14 cellular contexts compared by ENCODE assay signal in the genomic region with DNA sequence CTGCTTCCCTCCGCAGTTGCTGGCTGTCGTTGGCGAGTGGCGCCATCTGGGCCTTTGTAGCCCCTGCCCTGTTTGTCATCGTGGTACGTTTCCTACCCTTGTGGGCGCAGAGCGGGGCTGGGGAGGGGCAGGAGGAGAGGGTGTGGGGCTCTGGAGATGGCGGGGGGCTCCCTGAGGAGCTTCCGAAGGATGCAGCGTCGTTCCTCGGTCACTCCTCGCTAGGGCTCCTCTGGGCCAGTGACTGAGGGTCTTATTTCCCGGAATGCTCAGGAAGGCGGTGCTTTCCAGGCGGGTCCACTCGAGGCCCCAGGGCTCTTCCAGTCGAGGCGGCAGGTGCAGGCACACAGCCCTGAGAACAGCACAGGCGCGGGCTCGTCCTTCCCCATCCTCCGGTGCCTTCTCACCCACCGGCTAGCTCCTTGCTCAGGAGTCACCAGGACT.
"Had no signal": no experiment of that assay in that cellular context is flagged by ENCODE, and none has a peak within 500 bp of the region (broad histone marks: within the 10 kb centered on the region; RNA-seq: fewer than 3 reads in every experiment).

No MANE protein-coding gene starts in this region.

- H3K9me3 ChIP-seq: gastrocnemius medialis, heart left ventricle, left lung, psoas muscle, thoracic aorta had no signal

- DNase-seq: activated CD4-positive, CD25-positive, alpha-beta regulatory T cell treated with anti-CD3 and anti-CD28 coated beads, Interleukin-2, amount 50 U/mL, for 72 hours; activated naive CD4-positive, alpha-beta T cell treated with Interleukin-2 at 50 U/mL for 16 hours; activated naive CD8-positive, alpha-beta T cell treated with anti-CD3 and anti-CD28 coated beads, Interleukin-2, amount 10 ng/mL, durations not matched to agents 7 days and 5 days; amygdala; gastrocnemius medialis; psoas muscle; stimulated activated CD4-positive, alpha-beta T cell treated with anti-CD3 and anti-CD28 coated beads, Interleukin-4, amount 100 ng/mL, for 4 hours had no signal

- H3K36me3 ChIP-seq: gastrocnemius medialis, thoracic aorta had no signal

- ATAC-seq: gastrocnemius medialis; heart left ventricle; left lung; psoas muscle; right cardiac atrium; stimulated activated memory B cell treated with anti-CD40 and anti-IgM and Interleukin-4, amounts not matched to agents 10 μg/mL and 1 μg/mL and 100 μg/mL, for 72 hours had no signal

- H3K4me3 Mint-ChIP-seq: activated naive CD8-positive, alpha-beta T cell treated with anti-CD3 and anti-CD28 coated beads, Interleukin-2, amount 10 ng/mL, durations not matched to agents 7 days and 5 days; stimulated activated memory B cell treated with anti-CD40 and anti-IgM and Interleukin-4, amounts not matched to agents 10 μg/mL and 1 μg/mL and 100 μg/mL, for 72 hours had no signal

- H3K36me3 Mint-ChIP-seq: activated naive CD8-positive, alpha-beta T cell treated with anti-CD3 and anti-CD28 coated beads, Interleukin-2, amount 10 ng/mL, durations not matched to agents 7 days and 5 days; stimulated activated memory B cell treated with anti-CD40 and anti-IgM and Interleukin-4, amounts not matched to agents 10 μg/mL and 1 μg/mL and 100 μg/mL, for 72 hours had no signal

- H3K27me3 ChIP-seq: cardiac muscle cell, gastrocnemius medialis, heart left ventricle, left lung had no signal

- H3K4me1 ChIP-seq: psoas muscle had no signal

- H3K27ac Mint-ChIP-seq: activated naive CD8-positive, alpha-beta T cell treated with anti-CD3 and anti-CD28 coated beads, Interleukin-2, amount 10 ng/mL, durations not matched to agents 7 days and 5 days; stimulated activated memory B cell treated with anti-CD40 and anti-IgM and Interleukin-4, amounts not matched to agents 10 μg/mL and 1 μg/mL and 100 μg/mL, for 72 hours had no signal

- H3K4me3 ChIP-seq: cardiac muscle cell, gastrocnemius medialis, heart left ventricle, left lung, psoas muscle, smooth muscle cell, thoracic aorta had no signal

- H3K4me1 Mint-ChIP-seq: activated naive CD8-positive, alpha-beta T cell treated with anti-CD3 and anti-CD28 coated beads, Interleukin-2, amount 10 ng/mL, durations not matched to agents 7 days and 5 days; stimulated activated memory B cell treated with anti-CD40 and anti-IgM and Interleukin-4, amounts not matched to agents 10 μg/mL and 1 μg/mL and 100 μg/mL, for 72 hours had no signal

- H3K27ac ChIP-seq: cardiac muscle cell, gastrocnemius medialis, heart left ventricle, left lung, psoas muscle, thoracic aorta had no signal

- H3K4me2 ChIP-seq: smooth muscle cell had no signal

- H3K9me3 Mint-ChIP-seq: activated naive CD8-positive, alpha-beta T cell treated with anti-CD3 and anti-CD28 coated beads, Interleukin-2, amount 10 ng/mL, durations not matched to agents 7 days and 5 days; stimulated activated memory B cell treated with anti-CD40 and anti-IgM and Interleukin-4, amounts not matched to agents 10 μg/mL and 1 μg/mL and 100 μg/mL, for 72 hours had no signal
